Comparison of ENCODE assay signal across 15 cellular contexts in genomic region chr1:226948480-226948879, GRCh38. TPM values are rescaled to one million over a fixed set of nuclear protein-coding genes. Genes with fewer than 3 reads are reported as not detected.
A peak's percentile ranks its signal among the peaks of the same experiment; 100 is the strongest.
DNase-seq lines count a peak whose midpoint lies in the region; ATAC-seq, FAIRE-seq and TF ChIP-seq lines count a peak whose summit lies in the region.
"Had no signal": no experiment of that assay in that cellular context is flagged by ENCODE, and none has a peak within 500 bp of the region (broad histone marks: within the 10 kb centered on the region; RNA-seq: fewer than 3 reads in every experiment).

No MANE protein-coding gene starts in this region.

- H3K27ac ChIP-seq in right atrium auricular region = no peak overlapping the region
- H3K27ac ChIP-seq in heart right ventricle = peak overlapping the region in 1 of 10 donors; percentile 29
- H3K27ac ChIP-seq in coronary artery = no peak overlapping the region
- peak overlapping the region; percentile 97 for H3K27ac ChIP-seq in psoas muscle
- H3K27ac ChIP-seq in small intestine (ENCODE audit: low read depth in 1 of 2, low read length in 1 of 2) = no peak overlapping the region
- H3K27ac ChIP-seq in substantia nigra (ENCODE audit: low read depth, low read length, poor library complexity, severe bottlenecking) = no peak overlapping the region
- H3K27ac ChIP-seq: BLaER1 treated with 17β-estradiol and CSF1 and Interleukin-3, amounts not matched to agents 10 nM and 100 nM; HL-60 had no signal

- H3K4me3 ChIP-seq in right atrium auricular region = no peak overlapping the region
- no peak overlapping the region for H3K4me3 ChIP-seq in heart right ventricle
- H3K4me3 ChIP-seq in coronary artery = no peak overlapping the region
- H3K4me3 ChIP-seq in psoas muscle = no peak overlapping the region
- no peak overlapping the region for H3K4me3 ChIP-seq in small intestine (ENCODE audit: low read depth in 1 of 2, low read length in 2 of 2)
- H3K4me3 ChIP-seq: BLaER1 treated with 17β-estradiol and CSF1 and Interleukin-3, amounts not matched to agents 10 nM and 100 nM had no signal

- ATAC-seq in heart right ventricle = no peak
- no peak for ATAC-seq in psoas muscle
- no peak for ATAC-seq in GM19324 (IDR thresholded peaks at IDR 0.05; ENCODE audit: low FRiP score, unreplicated experiment)
- ATAC-seq: CD8-positive, alpha-beta T cell had no signal

- H3K9me3 ChIP-seq in right atrium auricular region (peaks cover 0 to 5% of the 10 kb centered on the region in 2 donors), heart right ventricle (peaks cover 0 to 10% (median 0%) of the 10 kb centered on the region in 11 donors), psoas muscle (no peaks in the 10 kb centered on the region), small intestine (ENCODE audit: control insufficient read depth, low read depth) (no peaks in the 10 kb centered on the region)

- H3K27me3 ChIP-seq in right atrium auricular region = no peaks in the 10 kb centered on the region
- H3K27me3 ChIP-seq in heart right ventricle = no peaks in the 10 kb centered on the region
- H3K27me3 ChIP-seq in psoas muscle (ENCODE audit: insufficient read depth in 3 of 3, low read length in 2 of 3) = no peaks in the 10 kb centered on the region
- no peaks in the 10 kb centered on the region for H3K27me3 ChIP-seq in small intestine (ENCODE audit: control insufficient read depth in 2 of 2, insufficient read depth in 2 of 2, low read length in 2 of 2)
- H3K27me3 ChIP-seq: BLaER1 treated with 17β-estradiol and CSF1 and Interleukin-3, amounts not matched to agents 10 nM and 100 nM had no signal

- DNase-seq in right atrium auricular region (ENCODE audit: low spot score) = peak; percentile 21
- DNase-seq in heart right ventricle = no peak
- DNase-seq in coronary artery (ENCODE audit: low spot score) = peak; percentile 11
- DNase-seq in psoas muscle = no peak
- DNase-seq in small intestine = no peak
- no peak for DNase-seq in substantia nigra (lab: John Stamatoyannopoulos, UW)
- DNase-seq: Calu3; CD8-positive, alpha-beta T cell; DMS79 treated with DMSO at 0.1 percent for 48 hours; GF-D8; H9 had no signal

- no peaks in the 10 kb centered on the region for H3K36me3 ChIP-seq in right atrium auricular region
- peaks cover 0 to 11% (median 0%) of the 10 kb centered on the region in 9 donors for H3K36me3 ChIP-seq in heart right ventricle
- H3K36me3 ChIP-seq in psoas muscle (ENCODE audit: insufficient read depth in 1 of 2, low read depth in 1 of 2) = peaks cover 0 to 24% of the 10 kb centered on the region in 2 donors
- H3K36me3 ChIP-seq in small intestine (ENCODE audit: control insufficient read depth in 2 of 2, insufficient read depth in 2 of 2, low read length in 2 of 2) = no peaks in the 10 kb centered on the region

- no peak for TF ChIP-seq CTCF in right atrium auricular region (IDR thresholded peaks at IDR 0.05)
- TF ChIP-seq CTCF in heart right ventricle (IDR thresholded peaks at IDR 0.05) = no peak
- TF ChIP-seq CTCF in coronary artery (IDR thresholded peaks at IDR 0.05) = no peak
- TF ChIP-seq CTCF in psoas muscle (IDR thresholded peaks at IDR 0.05) = no peak

- FAIRE-seq in small intestine (lab: Jason Lieb, UNC) = no peak
- FAIRE-seq: H1 had no signal

- peaks cover 0 to 54% of the 10 kb centered on the region in 2 donors for H3K4me1 ChIP-seq in right atrium auricular region
- peaks cover 7 to 80% (median 58%) of the 10 kb centered on the region in 9 donors for H3K4me1 ChIP-seq in heart right ventricle
- peaks cover 79% of the 10 kb centered on the region for H3K4me1 ChIP-seq in psoas muscle
- H3K4me1 ChIP-seq in small intestine (ENCODE audit: control insufficient read depth in 2 of 2, insufficient read depth in 1 of 2, low read depth in 1 of 2, low read length in 1 of 2) = peaks cover 10 to 12% of the 10 kb centered on the region in 2 donors

- 93 to 96% methylated on average over 6 of the region's 6 CpGs for WGBS in heart right ventricle, 2 donors
- WGBS in psoas muscle, 3 donors = 54 to 79% (median 62%) methylated on average over 6 of the region's 6 CpGs
- WGBS in small intestine, 3 donors = 92 to 94% (median 94%) methylated on average over 6 of the region's 6 CpGs

- intact Hi-C loops in heart right ventricle (cut with DNase I) = loop anchor here in 1 of 10 donors (5.0 kb wide), 1 partner anchor 44 kb away; no protein-coding TSS in a partner anchor
- intact Hi-C loops in psoas muscle (cut with DNase I) = no loop called here

RNA-seq across cellular contexts. Expression of gene COQ8A, which starts 8.4 kb away (rescaled TPM):
- total RNA-seq in right atrium auricular region (100 to 1,000 TPM; 158 to 253 TPM), heart right ventricle (100 to 1,000 TPM; 167 to 495 (median 266) TPM), psoas muscle (1,000 to 10,000 TPM in 1 of 4 donors, 100 to 1,000 TPM in 3; 574 to 1,432 (median 837) TPM)
- polyA plus RNA-seq in heart right ventricle (100 to 1,000 TPM; 136 to 242 TPM), psoas muscle (1,000 to 10,000 TPM in 1 of 3 donors, 100 to 1,000 TPM in 2; 134 to 1,231 (median 616) TPM), small intestine (10 to 100 TPM; 35.7 to 52.6 (median 50.4) TPM)

Comparison
In these comparisons a context has a peak if more than half of its experiments do, and no peak if none do; other contexts are left out.
1. DNase-seq: peak in right atrium auricular region (single experiment) and coronary artery (single experiment); none in heart right ventricle (0 of 2), psoas muscle (0 of 2), small intestine (single experiment) and substantia nigra (0 of 49).